In the genomic region with DNA sequence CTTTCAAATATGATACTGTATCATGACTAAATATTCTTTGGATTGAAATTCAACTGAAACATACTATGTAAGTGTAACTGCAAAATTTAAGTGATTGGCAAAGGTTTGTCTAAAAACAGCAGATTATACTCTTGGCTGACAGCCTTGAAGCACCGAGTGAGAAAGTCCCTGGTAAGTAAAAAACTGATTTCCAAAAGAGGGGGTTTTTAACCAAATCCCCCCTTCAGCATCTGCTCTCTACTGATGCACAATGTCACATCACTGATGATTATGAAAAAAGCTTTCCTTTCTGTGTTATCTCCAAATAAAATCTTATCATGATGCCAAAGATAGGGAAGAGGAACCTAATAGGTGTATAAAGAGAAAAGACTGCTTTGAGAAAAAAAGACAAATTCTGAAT, we compare ENCODE assay signal across 28 cellular contexts.
"Had no signal": no experiment of that assay in that cellular context is flagged by ENCODE, and none has a peak within 500 bp of the region (broad histone marks: within the 10 kb centered on the region; RNA-seq: fewer than 3 reads in every experiment).

No MANE protein-coding gene starts in this region.

- H3K4me1 Mint-ChIP-seq: activated naive CD4-positive, alpha-beta T cell treated with anti-CD3 and anti-CD28 coated beads, Interleukin-2, amount 10 ng/mL, durations not matched to agents 7 days and 5 days; central memory CD8-positive, alpha-beta T cell; naive thymus-derived CD4-positive, alpha-beta T cell; stimulated activated naive CD8-positive, alpha-beta T cell treated with anti-CD3 and anti-CD28 coated beads, Interleukin-15, amount 100 ng/mL, for 72 hours had no signal

- H3K27ac Mint-ChIP-seq: activated CD8-positive, alpha-beta T cell treated with anti-CD3 and anti-CD28 coated beads for 36 hours; activated naive CD4-positive, alpha-beta T cell treated with anti-CD3 and anti-CD28 coated beads, Interleukin-2, amount 10 ng/mL, durations not matched to agents 7 days and 5 days; activated naive CD8-positive, alpha-beta T cell treated with anti-CD3 and anti-CD28 coated beads, Interleukin-2, amount 50 U/mL, for 24 hours; naive thymus-derived CD4-positive, alpha-beta T cell; neural progenitor cell; stimulated activated naive CD8-positive, alpha-beta T cell treated with anti-CD3 and anti-CD28 coated beads, Interleukin-15, amount 100 ng/mL, for 72 hours had no signal

- DNase-seq: activated CD4-positive, alpha-beta T cell treated with anti-CD3 and anti-CD28 coated beads for 48 hours; activated CD4-positive, CD25-positive, alpha-beta regulatory T cell; activated CD8-positive, alpha-beta T cell treated with anti-CD3 and anti-CD28 coated beads for 36 hours; activated effector memory CD4-positive, alpha-beta T cell treated with Interleukin-2 at 50 U/mL for 16 hours; activated naive CD4-positive, alpha-beta T cell treated with anti-CD3 and anti-CD28 coated beads, Interleukin-2, amount 10 ng/mL, durations not matched to agents 7 days and 5 days; activated naive CD8-positive, alpha-beta T cell treated with anti-CD3 and anti-CD28 coated beads, Interleukin-2, amount 50 U/mL, for 24 hours; activated T-cell treated with anti-CD3 and anti-CD28 coated beads, Interleukin-2, amount 50 U/mL, for 4 hours; aorta; brain microvascular endothelial cell; colonic mucosa; erythroblast; head of caudate nucleus; kidney; mammary epithelial cell; naive thymus-derived CD4-positive, alpha-beta T cell; right cardiac atrium; stimulated activated naive CD8-positive, alpha-beta T cell treated with anti-CD3 and anti-CD28 coated beads, Interleukin-15, amount 100 ng/mL, for 72 hours; T-helper 9 cell; transverse colon; uterus had no signal

- H3K36me3 ChIP-seq: brain microvascular endothelial cell, colonic mucosa, neural progenitor cell, prostate gland, suprapubic skin, uterus had no signal

- H3K9me3 ChIP-seq: colonic mucosa, prostate gland, suprapubic skin, transverse colon, uterus had no signal

- H2AFZ ChIP-seq: neural progenitor cell had no signal

- FAIRE-seq: endometrium, frontal cortex, kidney had no signal

- H3K4me1 ChIP-seq: colonic mucosa, prostate gland, suprapubic skin, uterus had no signal

- ATAC-seq: activated CD8-positive, alpha-beta T cell treated with anti-CD3 and anti-CD28 coated beads for 36 hours; activated naive CD8-positive, alpha-beta T cell treated with anti-CD3 and anti-CD28 coated beads, Interleukin-2, amount 50 U/mL, for 24 hours; activated T-cell treated with anti-CD3 and anti-CD28 coated beads, Interleukin-2, amount 50 U/mL, for 4 hours; left lobe of liver; naive thymus-derived CD4-positive, alpha-beta T cell; right cardiac atrium; stimulated activated naive CD8-positive, alpha-beta T cell treated with anti-CD3 and anti-CD28 coated beads, Interleukin-15, amount 100 ng/mL, for 72 hours had no signal

- H3K27ac ChIP-seq: brain microvascular endothelial cell, colonic mucosa, neural progenitor cell, prostate gland, skin epidermis, suprapubic skin, transverse colon had no signal

- H3K9me3 Mint-ChIP-seq: activated CD8-positive, alpha-beta T cell treated with anti-CD3 and anti-CD28 coated beads for 36 hours; activated naive CD4-positive, alpha-beta T cell treated with anti-CD3 and anti-CD28 coated beads, Interleukin-2, amount 10 ng/mL, durations not matched to agents 7 days and 5 days; activated naive CD8-positive, alpha-beta T cell treated with anti-CD3 and anti-CD28 coated beads, Interleukin-2, amount 50 U/mL, for 24 hours; activated T-cell treated with anti-CD3 and anti-CD28 coated beads, Interleukin-2, amount 50 U/mL, for 4 hours; central memory CD8-positive, alpha-beta T cell; naive thymus-derived CD4-positive, alpha-beta T cell; neural progenitor cell; stimulated activated naive CD8-positive, alpha-beta T cell treated with anti-CD3 and anti-CD28 coated beads, Interleukin-15, amount 100 ng/mL, for 72 hours had no signal

- H3K4me2 ChIP-seq: neural progenitor cell had no signal

- H3K4me3 ChIP-seq: colonic mucosa, neural progenitor cell, prostate gland, skin epidermis, suprapubic skin, transverse colon, uterus had no signal

- H3K4me3 Mint-ChIP-seq: activated CD8-positive, alpha-beta T cell treated with anti-CD3 and anti-CD28 coated beads for 36 hours; activated naive CD4-positive, alpha-beta T cell treated with anti-CD3 and anti-CD28 coated beads, Interleukin-2, amount 10 ng/mL, durations not matched to agents 7 days and 5 days; activated naive CD8-positive, alpha-beta T cell treated with anti-CD3 and anti-CD28 coated beads, Interleukin-2, amount 50 U/mL, for 24 hours; activated T-cell treated with anti-CD3 and anti-CD28 coated beads, Interleukin-2, amount 50 U/mL, for 4 hours; central memory CD8-positive, alpha-beta T cell; naive thymus-derived CD4-positive, alpha-beta T cell; neural progenitor cell; stimulated activated naive CD8-positive, alpha-beta T cell treated with anti-CD3 and anti-CD28 coated beads, Interleukin-15, amount 100 ng/mL, for 72 hours had no signal

- H3K36me3 Mint-ChIP-seq: activated naive CD4-positive, alpha-beta T cell treated with anti-CD3 and anti-CD28 coated beads, Interleukin-2, amount 10 ng/mL, durations not matched to agents 7 days and 5 days; naive thymus-derived CD4-positive, alpha-beta T cell; neural progenitor cell had no signal
